In genomic region chr10:117004238-117004626, GRCh38 we compare ENCODE assay signal across 8 cellular contexts. TPM values are rescaled to one million over a fixed set of nuclear protein-coding genes. Genes with fewer than 3 reads are reported as not detected.
DNase-seq lines count a peak whose midpoint lies in the region; ATAC-seq lines count a peak whose summit lies in the region.

No MANE protein-coding gene starts in this region.

- H3K27ac Mint-ChIP-seq in activated naive CD8-positive, alpha-beta T cell treated with anti-CD3 and anti-CD28 coated beads for 36 hours, result no peak overlapping the region

- intact Hi-C loops in Right ventricle myocardium inferior (cut with DNase I) (no loop called here), cardiac septum (cut with DNase I) (no loop called here)

- H3K4me1 Mint-ChIP-seq in activated naive CD8-positive, alpha-beta T cell treated with anti-CD3 and anti-CD28 coated beads for 36 hours, result no peaks in the 10 kb centered on the region

- no peaks in the 10 kb centered on the region for H3K9me3 Mint-ChIP-seq in activated naive CD8-positive, alpha-beta T cell treated with anti-CD3 and anti-CD28 coated beads for 36 hours

- peak overlapping the region; percentile 84 for H3K4me3 ChIP-seq in iPS-18c (ENCODE audit: insufficient read depth, low read depth, low read length)

- peak overlapping the region; percentile 47 for H3K4me3 Mint-ChIP-seq in activated naive CD8-positive, alpha-beta T cell treated with anti-CD3 and anti-CD28 coated beads for 36 hours

- H3K27me3 Mint-ChIP-seq in activated naive CD8-positive, alpha-beta T cell treated with anti-CD3 and anti-CD28 coated beads for 36 hours, result peaks cover 57% of the 10 kb centered on the region

- H3K9me3 ChIP-seq in iPS-18c (ENCODE audit: control insufficient read depth, insufficient read depth, low read length), result no peaks in the 10 kb centered on the region

- DNase-seq in Right ventricle myocardium inferior (ENCODE audit: missing footprints), result no peak
- no peak for DNase-seq in cardiac septum (ENCODE audit: low spot score)
- DNase-seq in activated naive CD8-positive, alpha-beta T cell treated with anti-CD3 and anti-CD28 coated beads for 36 hours, result no peak
- DNase-seq in superior temporal gyrus (ENCODE audit: extremely low spot score), result peak; percentile 80
- no peak for DNase-seq in mucosa of gallbladder (ENCODE audit: low spot score)
- DNase-seq in NCI-H187 (lab: John Stamatoyannopoulos, UW), result no peak

- no peaks in the 10 kb centered on the region for H3K36me3 Mint-ChIP-seq in activated naive CD8-positive, alpha-beta T cell treated with anti-CD3 and anti-CD28 coated beads for 36 hours

- ATAC-seq in Right ventricle myocardium inferior (peak; percentile 17), HG03159 (IDR thresholded peaks at IDR 0.05; ENCODE audit: unreplicated experiment) (peak; percentile 53)

RNA-seq across cellular contexts. Expression of gene SHTN1, which starts 0.8 kb away (rescaled TPM):
- 3.7 TPM for total RNA-seq in Right ventricle myocardium inferior
- 3.0 TPM for total RNA-seq in cardiac septum
- under 1 TPM; 0.08 TPM for total RNA-seq in activated naive CD8-positive, alpha-beta T cell treated with anti-CD3 and anti-CD28 coated beads for 36 hours
- 36.7 TPM for total RNA-seq in mucosa of gallbladder
